In the genomic region with DNA sequence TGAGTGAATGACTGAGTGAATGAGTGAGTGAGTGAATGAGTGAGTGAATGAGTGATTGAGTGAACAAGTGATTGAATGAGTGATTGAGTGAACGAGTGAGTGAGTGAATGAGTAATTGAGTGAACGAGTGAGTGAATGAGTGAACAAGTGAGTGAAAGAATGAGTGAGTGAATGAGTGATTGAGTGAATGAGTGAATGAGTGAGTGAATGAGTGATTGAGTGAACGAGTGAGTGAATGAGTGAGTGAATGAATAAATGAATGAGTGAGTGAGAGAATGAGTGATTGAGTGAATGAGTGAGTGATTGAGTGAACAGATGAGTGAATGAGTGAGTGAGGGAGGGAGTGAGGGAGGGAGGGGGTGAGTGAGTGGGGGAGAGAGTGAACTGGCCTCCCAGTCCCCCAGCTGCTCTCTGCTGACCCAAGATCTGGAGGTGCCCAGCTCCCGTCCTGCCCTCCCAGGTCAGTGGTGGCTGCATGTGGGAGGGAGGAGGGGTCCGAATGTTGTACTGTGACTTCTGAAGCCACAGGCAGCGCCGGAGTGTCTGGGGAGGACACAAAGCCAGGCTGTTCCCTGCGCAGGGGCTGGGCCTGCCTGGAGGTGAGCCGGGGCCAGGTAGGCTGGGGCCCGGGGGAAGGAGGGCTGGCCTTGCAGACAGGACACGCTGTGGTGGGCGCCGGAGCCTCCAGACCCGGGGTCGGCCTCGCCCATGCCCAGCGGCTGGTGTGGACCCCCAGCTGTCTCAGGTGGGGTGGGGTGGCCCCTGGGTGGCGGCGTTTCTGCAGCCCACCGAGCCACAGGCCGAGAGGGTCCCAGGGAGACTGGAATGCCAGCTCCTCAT, we compare ENCODE assay signal across 1 cellular context.
TF ChIP-seq lines count a peak whose summit lies in the region.

No MANE protein-coding gene starts in this region.

TF ChIP-seq in HepG2, 621 proteins besides CTCF, POLR2A, EP300 and RAD21 (continued from another document and continues in another):
- TF ChIP-seq, protein P1, sequence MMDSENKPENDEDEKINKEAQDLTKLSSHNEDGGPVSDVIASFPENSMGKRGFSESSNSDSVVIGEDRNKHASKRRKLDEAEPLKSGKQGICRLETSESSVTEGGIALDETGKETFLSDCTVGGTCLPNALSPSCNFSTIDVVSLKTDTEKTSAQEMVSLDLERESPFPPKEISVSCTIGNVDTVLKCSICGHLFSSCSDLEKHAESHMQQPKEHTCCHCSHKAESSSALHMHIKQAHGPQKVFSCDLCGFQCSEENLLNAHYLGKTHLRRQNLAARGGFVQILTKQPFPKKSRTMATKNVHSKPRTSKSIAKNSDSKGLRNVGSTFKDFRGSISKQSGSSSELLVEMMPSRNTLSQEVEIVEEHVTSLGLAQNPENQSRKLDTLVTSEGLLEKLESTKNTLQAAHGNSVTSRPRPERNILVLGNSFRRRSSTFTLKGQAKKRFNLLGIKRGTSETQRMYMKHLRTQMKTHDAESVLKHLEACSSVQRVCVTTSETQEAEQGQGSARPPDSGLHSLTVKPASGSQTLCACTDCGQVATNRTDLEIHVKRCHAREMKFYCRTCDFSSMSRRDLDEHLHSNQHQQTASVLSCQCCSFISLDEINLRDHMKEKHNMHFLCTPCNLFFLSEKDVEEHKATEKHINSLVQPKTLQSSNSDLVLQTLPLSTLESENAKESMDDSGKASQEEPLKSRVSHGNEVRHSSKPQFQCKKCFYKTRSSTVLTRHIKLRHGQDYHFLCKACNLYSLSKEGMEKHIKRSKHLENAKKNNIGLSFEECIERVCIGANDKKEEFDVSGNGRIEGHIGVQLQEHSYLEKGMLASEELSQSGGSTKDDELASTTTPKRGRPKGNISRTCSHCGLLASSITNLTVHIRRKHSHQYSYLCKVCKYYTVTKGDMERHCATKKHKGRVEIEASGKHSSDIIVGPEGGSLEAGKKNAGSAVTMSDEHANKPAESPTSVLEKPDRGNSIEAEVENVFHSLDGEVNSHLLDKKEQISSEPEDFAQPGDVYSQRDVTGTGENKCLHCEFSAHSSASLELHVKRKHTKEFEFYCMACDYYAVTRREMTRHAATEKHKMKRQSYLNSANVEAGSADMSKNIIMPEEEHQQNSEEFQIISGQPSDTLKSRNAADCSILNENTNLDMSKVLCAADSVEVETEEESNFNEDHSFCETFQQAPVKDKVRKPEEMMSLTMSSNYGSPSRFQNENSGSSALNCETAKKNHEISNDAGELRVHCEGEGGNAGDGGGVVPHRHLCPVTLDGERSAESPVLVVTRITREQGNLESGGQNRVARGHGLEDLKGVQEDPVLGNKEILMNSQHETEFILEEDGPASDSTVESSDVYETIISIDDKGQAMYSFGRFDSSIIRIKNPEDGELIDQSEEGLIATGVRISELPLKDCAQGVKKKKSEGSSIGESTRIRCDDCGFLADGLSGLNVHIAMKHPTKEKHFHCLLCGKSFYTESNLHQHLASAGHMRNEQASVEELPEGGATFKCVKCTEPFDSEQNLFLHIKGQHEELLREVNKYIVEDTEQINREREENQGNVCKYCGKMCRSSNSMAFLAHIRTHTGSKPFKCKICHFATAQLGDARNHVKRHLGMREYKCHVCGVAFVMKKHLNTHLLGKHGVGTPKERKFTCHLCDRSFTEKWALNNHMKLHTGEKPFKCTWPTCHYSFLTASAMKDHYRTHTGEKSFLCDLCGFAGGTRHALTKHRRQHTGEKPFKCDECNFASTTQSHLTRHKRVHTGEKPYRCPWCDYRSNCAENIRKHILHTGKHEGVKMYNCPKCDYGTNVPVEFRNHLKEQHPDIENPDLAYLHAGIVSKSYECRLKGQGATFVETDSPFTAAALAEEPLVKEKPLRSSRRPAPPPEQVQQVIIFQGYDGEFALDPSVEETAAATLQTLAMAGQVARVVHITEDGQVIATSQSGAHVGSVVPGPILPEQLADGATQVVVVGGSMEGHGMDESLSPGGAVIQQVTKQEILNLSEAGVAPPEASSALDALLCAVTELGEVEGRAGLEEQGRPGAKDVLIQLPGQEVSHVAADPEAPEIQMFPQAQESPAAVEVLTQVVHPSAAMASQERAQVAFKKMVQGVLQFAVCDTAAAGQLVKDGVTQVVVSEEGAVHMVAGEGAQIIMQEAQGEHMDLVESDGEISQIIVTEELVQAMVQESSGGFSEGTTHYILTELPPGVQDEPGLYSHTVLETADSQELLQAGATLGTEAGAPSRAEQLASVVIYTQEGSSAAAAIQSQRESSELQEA (CRISPR knock-in tag; IDR thresholded peaks at IDR 0.05; ENCODE audit: not compliant biosample characterization): no peak
- TF ChIP-seq ZNF841 (CRISPR knock-in tag; IDR thresholded peaks at IDR 0.05; ENCODE audit: borderline replicate concordance): no peak
- 0 out of 2 replicates have a peak, but pooled peaks have one; percentile 46 for TF ChIP-seq ZSCAN12 (CRISPR knock-in tag; IDR thresholded peaks at IDR 0.05)
- TF ChIP-seq, protein P2, sequence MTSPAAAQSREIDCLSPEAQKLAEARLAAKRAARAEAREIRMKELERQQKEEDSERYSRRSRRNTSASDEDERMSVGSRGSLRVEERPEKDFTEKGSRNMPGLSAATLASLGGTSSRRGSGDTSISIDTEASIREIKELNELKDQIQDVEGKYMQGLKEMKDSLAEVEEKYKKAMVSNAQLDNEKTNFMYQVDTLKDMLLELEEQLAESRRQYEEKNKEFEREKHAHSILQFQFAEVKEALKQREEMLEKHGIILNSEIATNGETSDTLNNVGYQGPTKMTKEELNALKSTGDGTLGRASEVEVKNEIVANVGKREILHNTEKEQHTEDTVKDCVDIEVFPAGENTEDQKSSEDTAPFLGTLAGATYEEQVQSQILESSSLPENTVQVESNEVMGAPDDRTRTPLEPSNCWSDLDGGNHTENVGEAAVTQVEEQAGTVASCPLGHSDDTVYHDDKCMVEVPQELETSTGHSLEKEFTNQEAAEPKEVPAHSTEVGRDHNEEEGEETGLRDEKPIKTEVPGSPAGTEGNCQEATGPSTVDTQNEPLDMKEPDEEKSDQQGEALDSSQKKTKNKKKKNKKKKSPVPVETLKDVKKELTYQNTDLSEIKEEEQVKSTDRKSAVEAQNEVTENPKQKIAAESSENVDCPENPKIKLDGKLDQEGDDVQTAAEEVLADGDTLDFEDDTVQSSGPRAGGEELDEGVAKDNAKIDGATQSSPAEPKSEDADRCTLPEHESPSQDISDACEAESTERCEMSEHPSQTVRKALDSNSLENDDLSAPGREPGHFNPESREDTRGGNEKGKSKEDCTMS (CRISPR knock-in tag; conservative IDR thresholded peaks at IDR 0.05): no peak
- no peak for TF ChIP-seq ZNF30 (CRISPR knock-in tag; IDR thresholded peaks at IDR 0.05)
- TF ChIP-seq PPARG (CRISPR knock-in tag; conservative IDR thresholded peaks at IDR 0.05): no peak
- TF ChIP-seq PITX1 (CRISPR knock-in tag; IDR thresholded peaks at IDR 0.05): 0 out of 2 replicates have a peak, but pooled peaks have one; percentile 34
- 0 out of 2 replicates have a peak, but pooled peaks have one; percentile 31 for TF ChIP-seq KDM2A (CRISPR knock-in tag; IDR thresholded peaks at IDR 0.05; ENCODE audit: borderline replicate concordance, low read depth)
- no peak for TF ChIP-seq KDM6A (CRISPR knock-in tag; IDR thresholded peaks at IDR 0.05; ENCODE audit: low read depth)
- TF ChIP-seq, protein P3, sequence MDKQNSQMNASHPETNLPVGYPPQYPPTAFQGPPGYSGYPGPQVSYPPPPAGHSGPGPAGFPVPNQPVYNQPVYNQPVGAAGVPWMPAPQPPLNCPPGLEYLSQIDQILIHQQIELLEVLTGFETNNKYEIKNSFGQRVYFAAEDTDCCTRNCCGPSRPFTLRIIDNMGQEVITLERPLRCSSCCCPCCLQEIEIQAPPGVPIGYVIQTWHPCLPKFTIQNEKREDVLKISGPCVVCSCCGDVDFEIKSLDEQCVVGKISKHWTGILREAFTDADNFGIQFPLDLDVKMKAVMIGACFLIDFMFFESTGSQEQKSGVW (CRISPR knock-in tag; IDR thresholded peaks at IDR 0.05; ENCODE audit: borderline replicate concordance): no peak
- 0 out of 2 replicates have a peak, but pooled peaks have one; percentile 57 for TF ChIP-seq SSRP1 (CRISPR knock-in tag; IDR thresholded peaks at IDR 0.05)
- TF ChIP-seq ZNF546 (CRISPR knock-in tag; conservative IDR thresholded peaks at IDR 0.05): no peak; the same call in 1 of the 2 replicates
- TF ChIP-seq ZNF720 (CRISPR knock-in tag; IDR thresholded peaks at IDR 0.05): no peak
- TF ChIP-seq, protein P4, sequence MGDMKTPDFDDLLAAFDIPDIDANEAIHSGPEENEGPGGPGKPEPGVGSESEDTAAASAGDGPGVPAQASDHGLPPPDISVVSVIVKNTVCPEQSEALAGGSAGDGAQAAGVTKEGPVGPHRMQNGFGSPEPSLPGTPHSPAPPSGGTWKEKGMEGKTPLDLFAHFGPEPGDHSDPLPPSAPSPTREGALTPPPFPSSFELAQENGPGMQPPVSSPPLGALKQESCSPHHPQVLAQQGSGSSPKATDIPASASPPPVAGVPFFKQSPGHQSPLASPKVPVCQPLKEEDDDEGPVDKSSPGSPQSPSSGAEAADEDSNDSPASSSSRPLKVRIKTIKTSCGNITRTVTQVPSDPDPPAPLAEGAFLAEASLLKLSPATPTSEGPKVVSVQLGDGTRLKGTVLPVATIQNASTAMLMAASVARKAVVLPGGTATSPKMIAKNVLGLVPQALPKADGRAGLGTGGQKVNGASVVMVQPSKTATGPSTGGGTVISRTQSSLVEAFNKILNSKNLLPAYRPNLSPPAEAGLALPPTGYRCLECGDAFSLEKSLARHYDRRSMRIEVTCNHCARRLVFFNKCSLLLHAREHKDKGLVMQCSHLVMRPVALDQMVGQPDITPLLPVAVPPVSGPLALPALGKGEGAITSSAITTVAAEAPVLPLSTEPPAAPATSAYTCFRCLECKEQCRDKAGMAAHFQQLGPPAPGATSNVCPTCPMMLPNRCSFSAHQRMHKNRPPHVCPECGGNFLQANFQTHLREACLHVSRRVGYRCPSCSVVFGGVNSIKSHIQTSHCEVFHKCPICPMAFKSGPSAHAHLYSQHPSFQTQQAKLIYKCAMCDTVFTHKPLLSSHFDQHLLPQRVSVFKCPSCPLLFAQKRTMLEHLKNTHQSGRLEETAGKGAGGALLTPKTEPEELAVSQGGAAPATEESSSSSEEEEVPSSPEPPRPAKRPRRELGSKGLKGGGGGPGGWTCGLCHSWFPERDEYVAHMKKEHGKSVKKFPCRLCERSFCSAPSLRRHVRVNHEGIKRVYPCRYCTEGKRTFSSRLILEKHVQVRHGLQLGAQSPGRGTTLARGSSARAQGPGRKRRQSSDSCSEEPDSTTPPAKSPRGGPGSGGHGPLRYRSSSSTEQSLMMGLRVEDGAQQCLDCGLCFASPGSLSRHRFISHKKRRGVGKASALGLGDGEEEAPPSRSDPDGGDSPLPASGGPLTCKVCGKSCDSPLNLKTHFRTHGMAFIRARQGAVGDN (CRISPR knock-in tag; IDR thresholded peaks at IDR 0.05): peak; percentile 80
- TF ChIP-seq ZBTB3 (CRISPR knock-in tag; IDR thresholded peaks at IDR 0.05; ENCODE audit: borderline replicate concordance, low read depth): peak; percentile 96
- TF ChIP-seq, protein P5, sequence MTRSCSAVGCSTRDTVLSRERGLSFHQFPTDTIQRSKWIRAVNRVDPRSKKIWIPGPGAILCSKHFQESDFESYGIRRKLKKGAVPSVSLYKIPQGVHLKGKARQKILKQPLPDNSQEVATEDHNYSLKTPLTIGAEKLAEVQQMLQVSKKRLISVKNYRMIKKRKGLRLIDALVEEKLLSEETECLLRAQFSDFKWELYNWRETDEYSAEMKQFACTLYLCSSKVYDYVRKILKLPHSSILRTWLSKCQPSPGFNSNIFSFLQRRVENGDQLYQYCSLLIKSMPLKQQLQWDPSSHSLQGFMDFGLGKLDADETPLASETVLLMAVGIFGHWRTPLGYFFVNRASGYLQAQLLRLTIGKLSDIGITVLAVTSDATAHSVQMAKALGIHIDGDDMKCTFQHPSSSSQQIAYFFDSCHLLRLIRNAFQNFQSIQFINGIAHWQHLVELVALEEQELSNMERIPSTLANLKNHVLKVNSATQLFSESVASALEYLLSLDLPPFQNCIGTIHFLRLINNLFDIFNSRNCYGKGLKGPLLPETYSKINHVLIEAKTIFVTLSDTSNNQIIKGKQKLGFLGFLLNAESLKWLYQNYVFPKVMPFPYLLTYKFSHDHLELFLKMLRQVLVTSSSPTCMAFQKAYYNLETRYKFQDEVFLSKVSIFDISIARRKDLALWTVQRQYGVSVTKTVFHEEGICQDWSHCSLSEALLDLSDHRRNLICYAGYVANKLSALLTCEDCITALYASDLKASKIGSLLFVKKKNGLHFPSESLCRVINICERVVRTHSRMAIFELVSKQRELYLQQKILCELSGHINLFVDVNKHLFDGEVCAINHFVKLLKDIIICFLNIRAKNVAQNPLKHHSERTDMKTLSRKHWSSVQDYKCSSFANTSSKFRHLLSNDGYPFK (CRISPR knock-in tag; IDR thresholded peaks at IDR 0.05; ENCODE audit: borderline replicate concordance): peak; percentile 46; the same call in 1 of the 2 replicates
- TF ChIP-seq SIN3A (IDR thresholded peaks at IDR 0.05; ENCODE audit: borderline replicate concordance, low read depth, low read length): no peak
- no peak for TF ChIP-seq CCAR2 (optimal IDR thresholded peaks at IDR 0.05; ENCODE audit: low read depth, low read length)
- peak; percentile 95; the same call in 1 of the 2 replicates for TF ChIP-seq NBN (conservative IDR thresholded peaks at IDR 0.05)
- TF ChIP-seq ZNF672 (CRISPR knock-in tag; IDR thresholded peaks at IDR 0.05): no peak
- 0 out of 2 replicates have a peak, but pooled peaks have one; percentile 40 for TF ChIP-seq ZNF746 (CRISPR knock-in tag; IDR thresholded peaks at IDR 0.05)
- TF ChIP-seq REPIN1 (CRISPR knock-in tag; IDR thresholded peaks at IDR 0.05; ENCODE audit: borderline replicate concordance, low read depth): 0 out of 2 replicates have a peak, but pooled peaks have one; percentile 19
- TF ChIP-seq ZNF3 (CRISPR knock-in tag; IDR thresholded peaks at IDR 0.05): no peak
- TF ChIP-seq ZEB1 (IDR thresholded peaks at IDR 0.05; ENCODE audit: insufficient replicate concordance, low read depth): peak; percentile 87
- peak; percentile 53 for TF ChIP-seq TEAD3 (CRISPR knock-in tag; optimal IDR thresholded peaks at IDR 0.05; ENCODE audit: borderline replicate concordance)
- no peak for TF ChIP-seq CENPT (CRISPR knock-in tag; IDR thresholded peaks at IDR 0.05; ENCODE audit: low read depth)
- TF ChIP-seq, protein P6, sequence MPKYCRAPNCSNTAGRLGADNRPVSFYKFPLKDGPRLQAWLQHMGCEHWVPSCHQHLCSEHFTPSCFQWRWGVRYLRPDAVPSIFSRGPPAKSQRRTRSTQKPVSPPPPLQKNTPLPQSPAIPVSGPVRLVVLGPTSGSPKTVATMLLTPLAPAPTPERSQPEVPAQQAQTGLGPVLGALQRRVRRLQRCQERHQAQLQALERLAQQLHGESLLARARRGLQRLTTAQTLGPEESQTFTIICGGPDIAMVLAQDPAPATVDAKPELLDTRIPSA (CRISPR knock-in tag; IDR thresholded peaks at IDR 0.05; ENCODE audit: borderline replicate concordance): no peak
- TF ChIP-seq SIN3B (IDR thresholded peaks at IDR 0.05; ENCODE audit: low read length): no peak
- TF ChIP-seq, protein P7, sequence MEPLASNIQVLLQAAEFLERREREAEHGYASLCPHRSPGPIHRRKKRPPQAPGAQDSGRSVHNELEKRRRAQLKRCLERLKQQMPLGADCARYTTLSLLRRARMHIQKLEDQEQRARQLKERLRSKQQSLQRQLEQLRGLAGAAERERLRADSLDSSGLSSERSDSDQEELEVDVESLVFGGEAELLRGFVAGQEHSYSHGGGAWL (CRISPR knock-in tag; IDR thresholded peaks at IDR 0.05): peak; percentile 70
- no peak for TF ChIP-seq RBM39 (IDR thresholded peaks at IDR 0.05; ENCODE audit: low read depth, low read length, poor library complexity, severe bottlenecking)
- TF ChIP-seq, protein P8, sequence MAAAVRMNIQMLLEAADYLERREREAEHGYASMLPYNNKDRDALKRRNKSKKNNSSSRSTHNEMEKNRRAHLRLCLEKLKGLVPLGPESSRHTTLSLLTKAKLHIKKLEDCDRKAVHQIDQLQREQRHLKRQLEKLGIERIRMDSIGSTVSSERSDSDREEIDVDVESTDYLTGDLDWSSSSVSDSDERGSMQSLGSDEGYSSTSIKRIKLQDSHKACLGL (CRISPR knock-in tag; IDR thresholded peaks at IDR 0.05): no peak
